Comparison of ENCODE assay signal across 38 cellular contexts in genomic region chr3:42970976-42971772, GRCh38. TPM values are rescaled to one million over a fixed set of nuclear protein-coding genes. Genes with fewer than 3 reads are reported as not detected.
"Had no signal": no experiment of that assay in that cellular context is flagged by ENCODE, and none has a peak within 500 bp of the region (broad histone marks: within the 10 kb centered on the region; RNA-seq: fewer than 3 reads in every experiment).

No MANE protein-coding gene starts in this region.

- H3K9ac ChIP-seq: KMS-11 had no signal

- H3K4me3 ChIP-seq: MG63 had no signal

- H3K36me3 ChIP-seq: MG63 had no signal

- DNase-seq: Karpas-422, Kasumi-1, KG1, MG63, MM.1S, MV-4-11, NCI-H1048, NCI-H1092, NCI-H1092 treated with DMSO at 0.1 percent for 48 hours, NCI-H1105, NCI-H1105 treated with DMSO at 0.1 percent for 48 hours, NCI-H1417, NCI-H1417 treated with DMSO at 0.1 percent for 48 hours, NCI-H1436, NCI-H1436 treated with DMSO at 0.1 percent for 48 hours, NCI-H146, NCI-H1694, NCI-H1694 treated with DMSO at 0.1 percent for 48 hours, NCI-H187, NCI-H187 treated with DMSO at 0.1 percent for 48 hours, NCI-H1930, NCI-H2029 treated with DMSO at 0.1 percent for 48 hours, NCI-H2081, NCI-H2081 treated with DMSO at 0.1 percent for 48 hours, NCI-H2107, NCI-H2171, NCI-H2171 treated with DMSO at 0.1 percent for 48 hours, NCI-H2227 treated with DMSO at 0.1 percent for 48 hours, NCI-H226, NCI-H345, NCI-H446, NCI-H446 treated with DMSO at 0.1 percent for 48 hours, NCI-H510A, NCI-H510A treated with DMSO at 0.1 percent for 48 hours had no signal

- H3K4me2 ChIP-seq: KMS-11 had no signal

- H3K27me3 ChIP-seq: MG63 had no signal

- H3K27ac ChIP-seq: KMS-11 had no signal

RNA-seq across cellular contexts. Expression of gene GASK1A, which starts 7.9 kb away (rescaled TPM):
- total RNA-seq: LHCN-M2, MCF 10A, NCI-H460 had no signal
